26 cellular contexts compared by ENCODE assay signal in the genomic region with DNA sequence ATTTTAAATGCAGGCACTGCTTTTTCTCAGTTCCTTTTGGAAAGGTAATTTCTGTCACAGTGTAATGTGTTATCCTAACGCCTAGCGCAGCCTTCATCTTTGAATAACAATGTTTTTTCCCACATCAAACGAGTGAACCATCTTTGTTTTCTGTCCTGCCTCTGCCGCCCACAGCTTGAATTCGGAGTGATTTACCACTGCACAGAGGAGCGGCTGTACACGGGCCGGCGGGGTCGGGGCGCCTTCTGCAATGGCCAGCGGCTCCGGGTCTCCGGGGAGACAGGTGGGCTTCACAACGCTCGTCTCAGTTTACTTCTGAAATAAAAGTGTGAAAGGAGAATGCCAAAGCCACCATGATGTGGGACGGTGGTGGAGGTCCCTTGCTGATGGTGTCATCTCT. TPM values are rescaled to one million over a fixed set of nuclear protein-coding genes. Genes with fewer than 3 reads are reported as not detected.
A peak's percentile ranks its signal among the peaks of the same experiment; 100 is the strongest.
DNase-seq lines count a peak whose midpoint lies in the region; ATAC-seq and TF ChIP-seq lines count a peak whose summit lies in the region.
"Had no signal": no experiment of that assay in that cellular context is flagged by ENCODE, and none has a peak within 500 bp of the region (broad histone marks: within the 10 kb centered on the region; RNA-seq: fewer than 3 reads in every experiment).

No MANE protein-coding gene starts in this region.

- no peak for ATAC-seq in stimulated activated naive CD8-positive, alpha-beta T cell treated with anti-CD3 and anti-CD28 coated beads, Interleukin-15, amount 100 ng/mL, for 72 hours
- ATAC-seq: activated T-cell treated with anti-CD3 and anti-CD28 coated beads, Interleukin-2, amount 50 U/mL, for 72 hours; HCT116; stimulated activated effector memory CD8-positive, alpha-beta T cell treated with anti-CD3 and anti-CD28 coated beads, Interleukin-12 subunit alpha, Interleukin-12 subunit beta, amount 100 ng/mL, for 72 hours; T-helper 17 cell had no signal

- intact Hi-C loops in colonic mucosa (cut with DNase I): no loop called here
- intact Hi-C loops in sigmoid colon (cut with DNase I): loop anchor here (2.0 kb wide), 1 partner anchor 25 kb away; no protein-coding TSS in a partner anchor

- DNase-seq in RWPE1 (ENCODE audit: low spot score) (no peak), colonic mucosa (no peak), sigmoid colon (no peak), endothelial cell (ENCODE audit: low spot score) (no peak), NCI-H2196 treated with DMSO at 0.1 percent for 48 hours (lab: John Stamatoyannopoulos, UW; ENCODE audit: unreplicated experiment) (no peak)
- no peak for DNase-seq in stimulated activated naive CD8-positive, alpha-beta T cell treated with anti-CD3 and anti-CD28 coated beads, Interleukin-15, amount 100 ng/mL, for 72 hours
- DNase-seq: activated CD4-positive, alpha-beta T cell treated with anti-CD3 and anti-CD28 coated beads, Interleukin-2, amount 50 U/mL, for 48 hours; activated T-cell treated with anti-CD3 and anti-CD28 coated beads, Interleukin-2, amount 50 U/mL, for 72 hours; cerebellar nuclear complex; dorsolateral prefrontal cortex; islet precursor cell; Karpas-422; NCI-H1417 treated with DMSO at 0.1 percent for 48 hours; NCI-H2029 treated with DMSO at 0.1 percent for 48 hours; NCI-H526; PC-3; SK-N-SH; substantia nigra; T-helper 17 cell had no signal

- WGBS in sigmoid colon, 2 donors: 89 to 90% methylated on average over 17 of the region's 17 CpGs

- H3K4me3 ChIP-seq in colonic mucosa (no peak overlapping the region), mucosa of rectum (ENCODE audit: low read length in 2 of 2) (no peak overlapping the region), sigmoid colon (no peak overlapping the region)
- H3K4me3 ChIP-seq: BLaER1, dorsolateral prefrontal cortex, prostate gland, upper lobe of left lung had no signal

- POLR2A ChIA-PET in RWPE1 (lab: Yijun Ruan, JAX; ENCODE audit: low non-redundant PET): no interaction called here

- no peaks in the 10 kb centered on the region for H3K27me3 Mint-ChIP-seq in endothelial cell (ENCODE audit: unreplicated experiment)
- H3K27me3 Mint-ChIP-seq in stimulated activated naive CD8-positive, alpha-beta T cell treated with anti-CD3 and anti-CD28 coated beads, Interleukin-15, amount 100 ng/mL, for 72 hours: no peaks in the 10 kb centered on the region
- H3K27me3 Mint-ChIP-seq: T-helper 17 cell had no signal

- H3K36me3 Mint-ChIP-seq in endothelial cell (ENCODE audit: low read depth, unreplicated experiment): peaks cover 12% of the 10 kb centered on the region
- H3K36me3 Mint-ChIP-seq: stimulated activated effector memory CD8-positive, alpha-beta T cell treated with anti-CD3 and anti-CD28 coated beads, Interleukin-12 subunit alpha, Interleukin-12 subunit beta, amount 100 ng/mL, for 72 hours had no signal

- H3K4me1 Mint-ChIP-seq in endothelial cell (ENCODE audit: unreplicated experiment): peaks cover 5% of the 10 kb centered on the region
- no peaks in the 10 kb centered on the region for H3K4me1 Mint-ChIP-seq in stimulated activated naive CD8-positive, alpha-beta T cell treated with anti-CD3 and anti-CD28 coated beads, Interleukin-15, amount 100 ng/mL, for 72 hours
- H3K4me1 Mint-ChIP-seq: stimulated activated effector memory CD8-positive, alpha-beta T cell treated with anti-CD3 and anti-CD28 coated beads, Interleukin-12 subunit alpha, Interleukin-12 subunit beta, amount 100 ng/mL, for 72 hours had no signal

- H3K36me3 ChIP-seq in colonic mucosa (no peaks in the 10 kb centered on the region), mucosa of rectum (ENCODE audit: control insufficient read depth in 2 of 2, insufficient read depth in 2 of 2, low read length in 2 of 2) (peaks cover 22 to 26% of the 10 kb centered on the region in 2 donors), sigmoid colon (peaks cover 0 to 34% (median 17%) of the 10 kb centered on the region in 4 donors)
- H3K36me3 ChIP-seq: prostate gland had no signal

- no peaks in the 10 kb centered on the region for H3K27me3 ChIP-seq in colonic mucosa
- H3K27me3 ChIP-seq in mucosa of rectum (ENCODE audit: control insufficient read depth in 2 of 2, insufficient read depth in 2 of 2, low read length in 2 of 2): no peaks in the 10 kb centered on the region
- no peaks in the 10 kb centered on the region for H3K27me3 ChIP-seq in sigmoid colon
- H3K27me3 ChIP-seq: BLaER1, dorsolateral prefrontal cortex, upper lobe of left lung had no signal

- no peak for TF ChIP-seq EP300 in sigmoid colon (IDR thresholded peaks at IDR 0.05)

- peak overlapping the region; percentile 94 for H3K27ac ChIP-seq in RWPE1
- H3K27ac ChIP-seq in colonic mucosa: peak overlapping the region; percentile 89
- H3K27ac ChIP-seq in mucosa of rectum (ENCODE audit: low read depth in 2 of 2, low read length in 2 of 2): peak overlapping the region; percentile 95
- H3K27ac ChIP-seq in sigmoid colon: peak overlapping the region in 3 of 4 donors; percentile 75 to 81 (median 76)
- H3K27ac ChIP-seq: BLaER1 had no signal

- CTCF ChIA-PET in RWPE1 (lab: Yijun Ruan, JAX): interaction anchor here (1.0 kb wide), 1 partner anchor 76 kb away, joined by 3 read pairs; no protein-coding TSS in a partner anchor

- peaks cover 23% of the 10 kb centered on the region for H3K4me1 ChIP-seq in colonic mucosa
- peaks cover 51 to 61% of the 10 kb centered on the region in 2 donors for H3K4me1 ChIP-seq in mucosa of rectum (ENCODE audit: control insufficient read depth in 2 of 2, insufficient read depth in 2 of 2, low read length in 2 of 2)
- H3K4me1 ChIP-seq in sigmoid colon: peaks cover 0 to 25% (median 22%) of the 10 kb centered on the region in 4 donors
- H3K4me1 ChIP-seq: BLaER1 had no signal

- H3K4me3 Mint-ChIP-seq in endothelial cell (ENCODE audit: unreplicated experiment): no peak overlapping the region
- no peak overlapping the region for H3K4me3 Mint-ChIP-seq in stimulated activated naive CD8-positive, alpha-beta T cell treated with anti-CD3 and anti-CD28 coated beads, Interleukin-15, amount 100 ng/mL, for 72 hours
- H3K4me3 Mint-ChIP-seq: activated T-cell treated with anti-CD3 and anti-CD28 coated beads, Interleukin-2, amount 50 U/mL, for 72 hours; stimulated activated effector memory CD8-positive, alpha-beta T cell treated with anti-CD3 and anti-CD28 coated beads, Interleukin-12 subunit alpha, Interleukin-12 subunit beta, amount 100 ng/mL, for 72 hours; T-helper 17 cell had no signal

- no peak overlapping the region for H3K27ac Mint-ChIP-seq in endothelial cell (ENCODE audit: unreplicated experiment)
- H3K27ac Mint-ChIP-seq in stimulated activated naive CD8-positive, alpha-beta T cell treated with anti-CD3 and anti-CD28 coated beads, Interleukin-15, amount 100 ng/mL, for 72 hours: no peak overlapping the region
- H3K27ac Mint-ChIP-seq: activated T-cell treated with anti-CD3 and anti-CD28 coated beads, Interleukin-2, amount 50 U/mL, for 72 hours; stimulated activated effector memory CD8-positive, alpha-beta T cell treated with anti-CD3 and anti-CD28 coated beads, Interleukin-12 subunit alpha, Interleukin-12 subunit beta, amount 100 ng/mL, for 72 hours; T-helper 17 cell had no signal

- TF ChIP-seq POLR2A in sigmoid colon (IDR thresholded peaks at IDR 0.05): no peak

- H3K9ac ChIP-seq in colonic mucosa (ENCODE audit: low read depth in 2 of 2, low read length in 2 of 2) (peak overlapping the region in 1 of 2 donors; percentile 81), mucosa of rectum (ENCODE audit: low read depth in 1 of 2, low read length in 2 of 2) (peak overlapping the region in 1 of 2 donors; percentile 24)
- H3K9ac ChIP-seq: BLaER1, SK-N-SH had no signal

- TF ChIP-seq CTCF in RWPE1 (conservative IDR thresholded peaks at IDR 0.05; ENCODE audit: low read depth) (no peak), colonic mucosa (IDR thresholded peaks at IDR 0.05) (no peak), sigmoid colon (IDR thresholded peaks at IDR 0.05) (no peak), endothelial cell (IDR thresholded peaks at IDR 0.05; ENCODE audit: unreplicated experiment) (no peak)

- no peaks in the 10 kb centered on the region for H3K9me3 ChIP-seq in colonic mucosa
- no peaks in the 10 kb centered on the region for H3K9me3 ChIP-seq in mucosa of rectum (ENCODE audit: control insufficient read depth in 2 of 2, low read length in 2 of 2)
- H3K9me3 ChIP-seq in sigmoid colon: no peaks in the 10 kb centered on the region
- H3K9me3 ChIP-seq: BLaER1, prostate gland, SK-N-SH, upper lobe of left lung had no signal

- H3K9me3 Mint-ChIP-seq in endothelial cell (ENCODE audit: unreplicated experiment): no peaks in the 10 kb centered on the region
- H3K9me3 Mint-ChIP-seq in stimulated activated naive CD8-positive, alpha-beta T cell treated with anti-CD3 and anti-CD28 coated beads, Interleukin-15, amount 100 ng/mL, for 72 hours: no peaks in the 10 kb centered on the region
- H3K9me3 Mint-ChIP-seq: activated T-cell treated with anti-CD3 and anti-CD28 coated beads, Interleukin-2, amount 50 U/mL, for 72 hours; neural crest cell; stimulated activated effector memory CD8-positive, alpha-beta T cell treated with anti-CD3 and anti-CD28 coated beads, Interleukin-12 subunit alpha, Interleukin-12 subunit beta, amount 100 ng/mL, for 72 hours had no signal

RNA-seq across cellular contexts. Expression of a gene that starts 32.8 kb away (rescaled TPM):
- total RNA-seq in colonic mucosa (100 to 1,000 TPM; 150 to 201 TPM), sigmoid colon (10 to 100 TPM; 21.3 to 66.5 (median 29.1) TPM), endothelial cell (ENCODE audit: unreplicated experiment) (24.1 TPM)
- polyA plus RNA-seq in sigmoid colon: 100 to 1,000 TPM in 1 of 3 donors, 10 to 100 TPM in 2; 88.1 to 138 (median 99.6) TPM
